ENCODE assay signal across 14 cellular contexts in the genomic region with DNA sequence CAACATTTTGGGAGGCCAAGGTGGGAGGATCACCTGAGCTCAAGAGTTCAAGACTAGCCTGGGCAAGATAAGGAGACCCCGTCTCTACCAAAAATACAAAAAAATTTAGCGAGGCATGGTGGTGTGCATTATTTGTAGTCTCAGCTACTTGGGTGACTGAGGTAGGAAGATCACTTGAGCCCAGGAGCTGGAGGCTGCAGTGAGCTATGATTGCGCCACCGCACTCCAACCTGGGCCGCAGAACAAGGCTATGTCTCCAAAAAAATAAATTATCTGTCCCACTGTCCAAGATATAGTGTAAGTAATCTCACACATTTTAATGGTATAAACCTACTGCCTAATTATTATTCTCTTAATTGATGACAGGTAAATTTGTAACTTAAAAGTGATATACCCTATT.
"Had no signal": no experiment of that assay in that cellular context is flagged by ENCODE, and none has a peak within 500 bp of the region (broad histone marks: within the 10 kb centered on the region; RNA-seq: fewer than 3 reads in every experiment).

No MANE protein-coding gene starts in this region.

- H3K27me3 Mint-ChIP-seq: activated CD8-positive, alpha-beta memory T cell treated with anti-CD3 and anti-CD28 coated beads, Interleukin-2, amount 10 ng/mL, durations not matched to agents 7 days and 5 days had no signal

- H3K27ac Mint-ChIP-seq: neural progenitor cell had no signal

- H3K9me3 ChIP-seq: lower lobe of right lung, pancreas, tibial artery, uterus had no signal

- H3K9me3 Mint-ChIP-seq: neural progenitor cell; stimulated activated effector memory CD8-positive, alpha-beta T cell treated with anti-CD3 and anti-CD28 coated beads, Interleukin-12 subunit alpha, Interleukin-12 subunit beta, amount 100 ng/mL, for 72 hours; T-helper 2 cell treated with Interferon-gamma antibody and Interleukin-4, amounts not matched to agents 5 μg/mL and 100 μg/mL, for 36 hours had no signal

- H3K4me3 ChIP-seq: lower lobe of right lung, neural progenitor cell, pancreas, tibial artery, uterus had no signal

- H3K27ac ChIP-seq: lower lobe of right lung, neural progenitor cell, pancreas, tibial artery had no signal

- DNase-seq: activated CD4-positive, alpha-beta T cell treated with anti-CD3 and anti-CD28 coated beads, Interleukin-2, amount 50 U/mL, for 1 hour; activated CD4-positive, CD25-positive, alpha-beta regulatory T cell; activated CD8-positive, alpha-beta memory T cell treated with anti-CD3 and anti-CD28 coated beads, Interleukin-2, amount 10 ng/mL, durations not matched to agents 7 days and 5 days; activated naive CD4-positive, alpha-beta T cell; left colon; lower lobe of right lung; midbrain; pancreas; tibial artery; uterus had no signal

- H3K36me3 ChIP-seq: pancreas, uterus had no signal

- H3K4me3 Mint-ChIP-seq: neural progenitor cell; T-helper 2 cell treated with Interferon-gamma antibody and Interleukin-4, amounts not matched to agents 5 μg/mL and 100 μg/mL, for 36 hours had no signal

- H3K4me1 ChIP-seq: neural progenitor cell had no signal

- ATAC-seq: activated CD8-positive, alpha-beta memory T cell treated with anti-CD3 and anti-CD28 coated beads, Interleukin-2, amount 10 ng/mL, durations not matched to agents 7 days and 5 days; esophagus mucosa; left colon; lower lobe of right lung; pancreas; stimulated activated effector memory CD8-positive, alpha-beta T cell treated with anti-CD3 and anti-CD28 coated beads, Interleukin-12 subunit alpha, Interleukin-12 subunit beta, amount 100 ng/mL, for 72 hours had no signal
